ENCODE assay signal across 11 cellular contexts in the genomic region with DNA sequence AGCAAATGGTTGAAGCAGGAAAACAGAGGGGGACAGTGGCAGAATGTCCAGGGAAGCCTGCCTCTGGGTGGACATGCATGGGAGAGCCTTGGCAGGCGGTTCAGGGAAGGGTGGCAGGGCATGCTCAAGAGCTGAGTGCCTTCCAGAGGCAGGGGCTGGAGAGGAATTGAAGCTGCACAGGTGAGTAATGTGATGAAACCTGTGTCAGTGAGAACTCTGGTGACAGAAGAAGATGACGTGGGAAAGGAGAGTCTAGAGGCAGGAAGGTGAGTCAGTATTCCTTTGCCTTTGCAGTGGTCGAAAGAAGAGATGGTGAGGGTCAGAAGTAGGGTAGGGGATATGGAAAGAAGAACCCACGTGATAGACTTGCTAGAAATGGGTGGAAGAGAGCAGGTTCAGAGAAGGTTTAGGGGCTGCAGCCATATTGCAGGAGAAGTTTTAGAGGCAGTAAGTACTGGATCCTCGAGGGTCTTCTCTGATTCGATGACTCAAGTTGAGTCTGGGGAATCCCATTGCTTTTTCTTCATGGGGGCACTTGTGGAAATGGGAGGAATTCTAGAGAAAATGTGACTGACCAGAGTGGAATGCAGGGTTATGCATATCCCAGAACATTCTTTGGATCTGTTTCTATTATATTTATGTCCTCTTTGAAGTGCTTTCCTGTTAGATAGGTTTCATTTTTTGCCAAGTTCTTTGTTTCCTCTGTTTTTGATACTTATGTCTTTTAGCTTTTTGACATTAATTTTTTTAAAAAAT. TPM values are rescaled to one million over a fixed set of nuclear protein-coding genes. Genes with fewer than 3 reads are reported as not detected.
DNase-seq lines count a peak whose midpoint lies in the region; ATAC-seq and TF ChIP-seq lines count a peak whose summit lies in the region.
"Had no signal": no experiment of that assay in that cellular context is flagged by ENCODE, and none has a peak within 500 bp of the region (broad histone marks: within the 10 kb centered on the region; RNA-seq: fewer than 3 reads in every experiment).

No MANE protein-coding gene starts in this region.

- ATAC-seq in activated naive CD8-positive, alpha-beta T cell treated with anti-CD3 and anti-CD28 coated beads, Interleukin-2, amount 50 U/mL, for 24 hours = peak; percentile 69
- ATAC-seq in HG02973 (IDR thresholded peaks at IDR 0.05; ENCODE audit: unreplicated experiment) = no peak

- no peak overlapping the region for H3K4me3 ChIP-seq in thyroid gland (replicated peaks in 1 of 3)
- H3K4me3 ChIP-seq: BLaER1 had no signal

- H3K9me3 ChIP-seq in thyroid gland = no peaks in the 10 kb centered on the region

- DNase-seq in activated naive CD4-positive, alpha-beta T cell treated with anti-CD3 and anti-CD28 coated beads for 36 hours = peak; percentile 25
- DNase-seq in activated naive CD4-positive, alpha-beta T cell treated with anti-CD3 and anti-CD28 coated beads, Interleukin-2, amount 10 ng/mL, durations not matched to agents 7 days and 5 days = no peak
- DNase-seq in activated naive CD8-positive, alpha-beta T cell treated with anti-CD3 and anti-CD28 coated beads, Interleukin-2, amount 50 U/mL, for 24 hours = no peak
- DNase-seq in hepatic stellate cell (ENCODE audit: low spot score) = peak; percentile 57
- peak; percentile 88 to 92 for DNase-seq in thyroid gland
- DNase-seq in midbrain (lab: John Stamatoyannopoulos, UW) = no peak
- no peak for DNase-seq in NCI-H1930 (lab: John Stamatoyannopoulos, UW)
- DNase-seq: NCI-H1417 treated with DMSO at 0.1 percent for 48 hours, Right ventricle myocardium superior had no signal

- peaks cover 26% of the 10 kb centered on the region for H3K36me3 Mint-ChIP-seq in activated naive CD4-positive, alpha-beta T cell treated with anti-CD3 and anti-CD28 coated beads for 36 hours (ENCODE audit: low read depth)
- H3K36me3 Mint-ChIP-seq in activated naive CD4-positive, alpha-beta T cell treated with anti-CD3 and anti-CD28 coated beads, Interleukin-2, amount 10 ng/mL, durations not matched to agents 7 days and 5 days = peaks cover 43% of the 10 kb centered on the region
- H3K36me3 Mint-ChIP-seq in activated naive CD8-positive, alpha-beta T cell treated with anti-CD3 and anti-CD28 coated beads, Interleukin-2, amount 50 U/mL, for 24 hours (ENCODE audit: low read depth) = peaks cover 34% of the 10 kb centered on the region

- H3K4me1 Mint-ChIP-seq in activated naive CD4-positive, alpha-beta T cell treated with anti-CD3 and anti-CD28 coated beads for 36 hours (ENCODE audit: low read depth) = peaks cover 17% of the 10 kb centered on the region
- H3K4me1 Mint-ChIP-seq in activated naive CD4-positive, alpha-beta T cell treated with anti-CD3 and anti-CD28 coated beads, Interleukin-2, amount 10 ng/mL, durations not matched to agents 7 days and 5 days = peaks cover 11% of the 10 kb centered on the region
- H3K4me1 Mint-ChIP-seq in activated naive CD8-positive, alpha-beta T cell treated with anti-CD3 and anti-CD28 coated beads, Interleukin-2, amount 50 U/mL, for 24 hours = peaks cover 22% of the 10 kb centered on the region

- H3K4me1 ChIP-seq in thyroid gland = peaks cover 26% of the 10 kb centered on the region in 2 donors

- H3K27ac ChIP-seq in thyroid gland = peak overlapping the region; percentile 77 to 83 (median 78)
- H3K27ac ChIP-seq: BLaER1 had no signal

- no peak overlapping the region for H3K27ac Mint-ChIP-seq in activated naive CD4-positive, alpha-beta T cell treated with anti-CD3 and anti-CD28 coated beads for 36 hours
- H3K27ac Mint-ChIP-seq in activated naive CD4-positive, alpha-beta T cell treated with anti-CD3 and anti-CD28 coated beads, Interleukin-2, amount 10 ng/mL, durations not matched to agents 7 days and 5 days = no peak overlapping the region
- peak overlapping the region; percentile 16 for H3K27ac Mint-ChIP-seq in activated naive CD8-positive, alpha-beta T cell treated with anti-CD3 and anti-CD28 coated beads, Interleukin-2, amount 50 U/mL, for 24 hours

- intact Hi-C loops in activated naive CD4-positive, alpha-beta T cell treated with anti-CD3 and anti-CD28 coated beads for 36 hours (cut with micrococcal nuclease) = loop anchor here (5.0 kb wide), 1 partner anchor 35 kb away; a partner anchor contains a TSS
- intact Hi-C loops in thyroid gland (cut with DNase I) = no loop called here

- no peaks in the 10 kb centered on the region for H3K27me3 ChIP-seq in thyroid gland
- H3K27me3 ChIP-seq: BLaER1 had no signal

- H3K9me3 Mint-ChIP-seq in activated naive CD4-positive, alpha-beta T cell treated with anti-CD3 and anti-CD28 coated beads for 36 hours = no peaks in the 10 kb centered on the region
- no peaks in the 10 kb centered on the region for H3K9me3 Mint-ChIP-seq in activated naive CD4-positive, alpha-beta T cell treated with anti-CD3 and anti-CD28 coated beads, Interleukin-2, amount 10 ng/mL, durations not matched to agents 7 days and 5 days
- no peaks in the 10 kb centered on the region for H3K9me3 Mint-ChIP-seq in activated naive CD8-positive, alpha-beta T cell treated with anti-CD3 and anti-CD28 coated beads, Interleukin-2, amount 50 U/mL, for 24 hours

- TF ChIP-seq POLR2A in thyroid gland (IDR thresholded peaks at IDR 0.05) = no peak

- no peak for TF ChIP-seq CTCF in thyroid gland (IDR thresholded peaks at IDR 0.05)

- no peak overlapping the region for H3K4me3 Mint-ChIP-seq in activated naive CD4-positive, alpha-beta T cell treated with anti-CD3 and anti-CD28 coated beads for 36 hours
- no peak overlapping the region for H3K4me3 Mint-ChIP-seq in activated naive CD4-positive, alpha-beta T cell treated with anti-CD3 and anti-CD28 coated beads, Interleukin-2, amount 10 ng/mL, durations not matched to agents 7 days and 5 days
- no peak overlapping the region for H3K4me3 Mint-ChIP-seq in activated naive CD8-positive, alpha-beta T cell treated with anti-CD3 and anti-CD28 coated beads, Interleukin-2, amount 50 U/mL, for 24 hours

- H3K27me3 Mint-ChIP-seq in activated naive CD4-positive, alpha-beta T cell treated with anti-CD3 and anti-CD28 coated beads for 36 hours (ENCODE audit: low read depth) = no peaks in the 10 kb centered on the region
- no peaks in the 10 kb centered on the region for H3K27me3 Mint-ChIP-seq in activated naive CD4-positive, alpha-beta T cell treated with anti-CD3 and anti-CD28 coated beads, Interleukin-2, amount 10 ng/mL, durations not matched to agents 7 days and 5 days
- no peaks in the 10 kb centered on the region for H3K27me3 Mint-ChIP-seq in activated naive CD8-positive, alpha-beta T cell treated with anti-CD3 and anti-CD28 coated beads, Interleukin-2, amount 50 U/mL, for 24 hours

- CTCF ChIA-PET in activated naive CD4-positive, alpha-beta T cell treated with anti-CD3 and anti-CD28 coated beads for 36 hours (lab: Charles Lee) = no interaction called here
- CTCF ChIA-PET in activated naive CD4-positive, alpha-beta T cell treated with anti-CD3 and anti-CD28 coated beads, Interleukin-2, amount 10 ng/mL, durations not matched to agents 7 days and 5 days (lab: Charles Lee) = no interaction called here

- H3K36me3 ChIP-seq in thyroid gland = peaks cover 13 to 21% of the 10 kb centered on the region in 2 donors

- WGBS in thyroid gland, 2 donors = 55 to 60% methylated on average over 6 of the region's 6 CpGs

RNA-seq across cellular contexts. Expression of a gene that starts 37.4 kb away (rescaled TPM):
- total RNA-seq in activated naive CD4-positive, alpha-beta T cell treated with anti-CD3 and anti-CD28 coated beads for 36 hours = 10 to 100 TPM; 10.5 to 12.0 TPM
- 10 to 100 TPM; 30.6 to 35.8 (median 34.9) TPM for total RNA-seq in thyroid gland

RNA-seq across cellular contexts. Expression of a gene that starts 45.7 kb away (rescaled TPM):
- total RNA-seq in activated naive CD4-positive, alpha-beta T cell treated with anti-CD3 and anti-CD28 coated beads for 36 hours = 10 to 100 TPM; 34.5 to 39.0 TPM
- total RNA-seq in thyroid gland = 10 to 100 TPM; 10.3 to 33.6 (median 16.4) TPM

Comparison
In these comparisons a context has a peak if more than half of its experiments do, and no peak if none do; other contexts are left out.
1. DNase-seq: peak in activated naive CD4-positive, alpha-beta T cell treated with anti-CD3 and anti-CD28 coated beads for 36 hours (single experiment), hepatic stellate cell (single experiment) and thyroid gland (2 of 2); none in activated naive CD4-positive, alpha-beta T cell treated with anti-CD3 and anti-CD28 coated beads, Interleukin-2, amount 10 ng/mL, durations not matched to agents 7 days and 5 days (single experiment), activated naive CD8-positive, alpha-beta T cell treated with anti-CD3 and anti-CD28 coated beads, Interleukin-2, amount 50 U/mL, for 24 hours (single experiment), midbrain (single experiment) and NCI-H1930 (0 of 2).